14 cellular contexts compared by ENCODE assay signal in the genomic region with DNA sequence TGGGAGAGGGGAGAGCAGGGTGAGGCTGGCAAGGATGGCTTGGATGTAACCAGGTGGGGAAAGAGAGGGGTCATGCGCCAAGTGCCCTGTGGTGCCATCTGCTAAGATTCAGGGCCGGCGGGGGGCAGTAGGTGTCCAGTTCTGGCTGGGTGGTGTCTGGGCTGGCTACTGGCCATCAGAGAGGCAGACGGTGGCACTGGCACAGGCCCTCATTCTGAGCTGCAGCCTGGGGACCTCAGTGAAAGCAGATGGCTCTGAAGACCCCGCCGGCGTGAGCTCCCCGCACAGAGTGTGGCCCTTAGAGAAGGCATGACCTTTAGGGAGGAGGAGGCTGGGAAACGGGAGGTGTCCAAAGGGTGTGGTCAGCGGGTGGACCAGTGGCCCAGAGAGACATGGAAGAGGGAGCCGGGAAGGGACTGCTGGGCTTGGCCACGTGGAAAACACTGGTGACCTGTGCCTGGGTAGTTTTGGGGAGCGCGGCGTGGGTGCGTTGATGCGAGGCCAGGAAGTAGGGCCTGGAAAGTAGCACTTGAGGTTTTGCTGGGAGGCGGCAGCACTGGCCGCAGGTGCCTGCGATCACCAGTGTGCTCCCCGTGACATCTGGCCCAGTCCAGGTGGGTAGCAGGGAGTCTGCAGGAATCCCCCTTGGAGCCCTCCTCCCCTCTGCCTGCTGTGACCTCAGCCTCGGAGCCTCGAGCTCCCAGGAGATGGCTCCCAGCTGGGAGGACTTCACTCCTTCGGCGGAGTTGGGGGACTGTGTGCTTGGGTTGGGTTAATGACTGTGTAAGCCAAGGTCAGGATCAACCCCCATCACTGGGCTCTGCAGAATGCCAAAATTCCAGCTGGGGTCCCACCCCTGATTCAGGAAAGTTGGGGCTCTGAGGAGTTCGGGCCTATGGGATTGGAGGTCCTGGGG. TPM values are rescaled to one million over a fixed set of nuclear protein-coding genes. Genes with fewer than 3 reads are reported as not detected.
DNase-seq lines count a peak whose midpoint lies in the region; ATAC-seq and TF ChIP-seq lines count a peak whose summit lies in the region.
"Had no signal": no experiment of that assay in that cellular context is flagged by ENCODE, and none has a peak within 500 bp of the region (broad histone marks: within the 10 kb centered on the region; RNA-seq: fewer than 3 reads in every experiment).

No MANE protein-coding gene starts in this region.

- intact Hi-C loops in heart right ventricle (cut with DNase I): loop anchor here in 1 of 10 donors (10.0 kb wide), 1 partner anchor 375 kb away; no protein-coding TSS in a partner anchor
- intact Hi-C loops in Right ventricle myocardium superior (cut with DNase I): no loop called here
- intact Hi-C loops in left colon (cut with DNase I, micrococcal nuclease): no loop called here

- H3K27ac ChIP-seq in heart right ventricle: peak overlapping the region; percentile 26 to 92 (median 84)
- no peak overlapping the region for H3K27ac ChIP-seq in fibroblast of lung (ENCODE audit: insufficient read depth, low read length)
- no peak overlapping the region for H3K27ac ChIP-seq in osteoblast (ENCODE audit: low read depth, low read length)

- no peak for DNase-seq in heart right ventricle
- DNase-seq in Right ventricle myocardium superior: no peak
- DNase-seq in fibroblast of lung (ENCODE audit: low read depth in 2 of 2): no peak
- peak; percentile 68 for DNase-seq in osteoblast (ENCODE audit: insufficient read length, low spot score, missing footprints)
- DNase-seq in left colon: no peak
- no peak for DNase-seq in NCI-H510A (lab: John Stamatoyannopoulos, UW)
- DNase-seq in DMS79 treated with DMSO at 0.1 percent for 48 hours (lab: John Stamatoyannopoulos, UW): no peak
- no peak for DNase-seq in SW 1271 (lab: John Stamatoyannopoulos, UW)
- DNase-seq: activated CD4-positive, alpha-beta memory T cell treated with anti-CD3 and anti-CD28 coated beads, Interleukin-2, amount 10 ng/mL, durations not matched to agents 7 days and 5 days; Calu3; Kasumi-1 had no signal

- H3K4me2 ChIP-seq in fibroblast of lung (ENCODE audit: extremely low read depth, insufficient read depth, low read length) (no peak overlapping the region), osteoblast (ENCODE audit: insufficient read depth, low read length) (no peak overlapping the region)

- no peak for TF ChIP-seq CTCF in heart right ventricle (IDR thresholded peaks at IDR 0.05)
- no peak for TF ChIP-seq CTCF in fibroblast of lung (conservative IDR thresholded peaks at IDR 0.05 in 1 of 2, IDR thresholded peaks at IDR 0.05 in 1 of 2; ENCODE audit: low read depth in 1 of 2, low read length in 2 of 2)
- TF ChIP-seq CTCF in osteoblast (IDR thresholded peaks at IDR 0.05; ENCODE audit: extremely low read depth, low read depth, low read length): no peak

- WGBS in heart right ventricle, 2 donors: 82 to 87% methylated on average over 26 of the region's 26 CpGs

- H3K27me3 ChIP-seq in heart right ventricle: no peaks in the 10 kb centered on the region
- no peaks in the 10 kb centered on the region for H3K27me3 ChIP-seq in fibroblast of lung (ENCODE audit: control insufficient read depth, insufficient read depth, low read length)
- peaks cover 3% of the 10 kb centered on the region for H3K27me3 ChIP-seq in osteoblast (ENCODE audit: insufficient read depth, low read length)

- ATAC-seq in heart right ventricle: peak in 2 of 8 donors; percentile 0 to 4
- ATAC-seq in Right ventricle myocardium superior (ENCODE audit: poor library complexity): no peak
- ATAC-seq in left colon: no peak
- ATAC-seq: natural killer cell treated with Interleukin-12 subunit alpha and Interleukin-12 subunit beta and Interleukin-15 and Interleukin-18, amount 100 ng/mL, for 72 hours; sciatic nerve had no signal

- H3K4me3 ChIP-seq in heart right ventricle (peak overlapping the region in 2 of 10 donors; percentile 12 to 20), fibroblast of lung (replicated peaks in 1 of 4; ENCODE audit: control extremely low read depth in 1 of 4, insufficient read depth in 1 of 4, low read depth in 3 of 4, low read length in 4 of 4) (no peak overlapping the region), osteoblast (ENCODE audit: insufficient read depth, low read length) (no peak overlapping the region)

- peaks cover 25 to 63% (median 58%) of the 10 kb centered on the region in 9 donors for H3K4me1 ChIP-seq in heart right ventricle
- peaks cover 23% of the 10 kb centered on the region for H3K4me1 ChIP-seq in fibroblast of lung (ENCODE audit: control insufficient read depth, extremely low read depth, insufficient read depth, low read length)
- peaks cover 41% of the 10 kb centered on the region for H3K4me1 ChIP-seq in osteoblast (ENCODE audit: insufficient read depth, low read length)

- H4K20me1 ChIP-seq in fibroblast of lung (ENCODE audit: control insufficient read depth, extremely low read depth, insufficient read depth, low read length): no peaks in the 10 kb centered on the region
- no peaks in the 10 kb centered on the region for H4K20me1 ChIP-seq in osteoblast (ENCODE audit: insufficient read depth, low read length)

- H2AFZ ChIP-seq in fibroblast of lung (ENCODE audit: low read length): no peak overlapping the region
- no peak overlapping the region for H2AFZ ChIP-seq in osteoblast (ENCODE audit: low read length)

- no peaks in the 10 kb centered on the region for H3K9me3 ChIP-seq in heart right ventricle
- H3K9me3 ChIP-seq in fibroblast of lung (ENCODE audit: control insufficient read depth, insufficient read depth, low read depth, low read length): no peaks in the 10 kb centered on the region
- no peaks in the 10 kb centered on the region for H3K9me3 ChIP-seq in osteoblast (ENCODE audit: low read depth, low read length)

- H3K9ac ChIP-seq in fibroblast of lung (ENCODE audit: insufficient read depth, low read length): peak overlapping the region; percentile 2

- H3K79me2 ChIP-seq in fibroblast of lung (ENCODE audit: control insufficient read depth, insufficient read depth, low read length) (no peaks in the 10 kb centered on the region), osteoblast (ENCODE audit: insufficient read depth, low read length) (no peaks in the 10 kb centered on the region)

- H3K36me3 ChIP-seq in heart right ventricle: no peaks in the 10 kb centered on the region
- no peaks in the 10 kb centered on the region for H3K36me3 ChIP-seq in fibroblast of lung (ENCODE audit: control insufficient read depth, insufficient read depth, low read length)
- H3K36me3 ChIP-seq in osteoblast (ENCODE audit: insufficient read depth, low read length): no peaks in the 10 kb centered on the region

RNA-seq across cellular contexts. Expression of gene SH3TC1, which starts 9.3 kb away (rescaled TPM):
- total RNA-seq in heart right ventricle (10 to 100 TPM in 7 of 10 donors, 1 to 10 TPM in 3; 7.4 to 22.8 (median 12.7) TPM), Right ventricle myocardium superior (8.2 TPM), fibroblast of lung (3.9 and 11.6 TPM in 2 replicates), osteoblast (3.5 and 3.6 TPM in 2 replicates), left colon (10 to 100 TPM; 13.8 to 18.3 TPM)
- polyA plus RNA-seq in heart right ventricle (1 to 10 TPM; 7.9 to 8.0 TPM), fibroblast of lung (0.67 and 3.3 TPM in 2 replicates)
- polyA plus RNA-seq in fibroblast of lung (2012): 1.4 and 7.9 TPM in 2 replicates
- 4.5 and 15.2 TPM in 2 replicates for polyA minus RNA-seq in fibroblast of lung (ENCODE audit: low replicate concordance)

RNA-seq across cellular contexts. Expression of gene ABLIM2, which starts 31.2 kb away (rescaled TPM):
- total RNA-seq in heart right ventricle (10 to 100 TPM; 11.6 to 27.8 (median 17.7) TPM), Right ventricle myocardium superior (26.8 TPM), fibroblast of lung (0.26 and 0.66 TPM in 2 replicates), osteoblast (0.29 and 0.36 TPM in 2 replicates), left colon (10 to 100 TPM; 18.7 to 24.4 TPM)
- polyA plus RNA-seq in heart right ventricle (1 to 10 TPM; 7.2 to 9.1 TPM), fibroblast of lung (0.15 and 2.6 TPM in 2 replicates)
- polyA plus RNA-seq in fibroblast of lung (2012): 0.10 and 3.5 TPM in 2 replicates
- 8.3 TPM in 1 of 2 replicates, not detected in the other for polyA minus RNA-seq in fibroblast of lung (ENCODE audit: low replicate concordance)
- polyA plus RNA-seq: AG04450 had no signal

Comparison
In these comparisons a context has a peak if more than half of its experiments do, and no peak if none do; other contexts are left out.
1. H3K27ac ChIP-seq: peak in heart right ventricle (10 of 10); none in fibroblast of lung (single experiment) and osteoblast (single experiment).